Comparison of ENCODE assay signal across 14 cellular contexts in the genomic region with DNA sequence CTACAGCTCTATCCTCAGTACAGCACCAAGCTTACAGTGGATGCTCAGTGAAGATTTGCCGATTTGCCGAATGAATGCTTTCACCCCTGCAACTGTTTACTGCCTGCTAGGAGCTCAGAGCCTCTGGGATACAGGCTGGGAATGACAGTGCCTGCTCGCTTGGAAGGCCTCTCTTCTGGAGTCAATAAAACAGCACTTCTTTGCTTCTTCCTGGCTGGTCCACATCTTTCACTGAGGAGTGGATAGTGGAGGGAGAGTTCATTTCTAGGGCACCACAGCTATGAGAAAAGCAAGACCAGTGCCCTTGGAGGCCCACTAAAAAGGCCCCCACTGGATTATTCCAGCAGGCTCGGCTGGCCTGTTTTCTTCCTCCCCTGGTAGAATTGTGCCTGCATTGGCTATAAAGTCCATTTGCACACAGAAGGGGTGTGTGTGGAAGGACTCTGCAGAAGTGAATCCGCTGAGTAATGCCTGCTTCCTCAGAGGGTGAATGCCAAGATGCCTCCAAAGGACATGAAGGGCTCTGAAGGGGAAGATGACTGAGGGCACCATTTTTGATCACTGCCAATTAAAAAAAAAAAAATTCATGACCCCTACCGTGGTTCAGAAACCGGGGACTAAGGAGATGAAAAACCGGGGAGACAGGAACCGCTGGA. TPM values are rescaled to one million over a fixed set of nuclear protein-coding genes. Genes with fewer than 3 reads are reported as not detected.
DNase-seq lines count a peak whose midpoint lies in the region; ATAC-seq, FAIRE-seq and TF ChIP-seq lines count a peak whose summit lies in the region.
"Had no signal": no experiment of that assay in that cellular context is flagged by ENCODE, and none has a peak within 500 bp of the region (broad histone marks: within the 10 kb centered on the region; RNA-seq: fewer than 3 reads in every experiment).

No MANE protein-coding gene starts in this region.

- H3K36me3 Mint-ChIP-seq in CD4-positive, CD25-positive, alpha-beta regulatory T cell: peaks cover 5% of the 10 kb centered on the region
- H3K36me3 Mint-ChIP-seq in brain (no peaks in the 10 kb centered on the region), nephron (ENCODE audit: low read depth) (no peaks in the 10 kb centered on the region)

- no peaks in the 10 kb centered on the region for H3K27me3 ChIP-seq in CD4-positive, CD25-positive, alpha-beta regulatory T cell (ENCODE audit: control insufficient read depth, insufficient read depth, low read length)

- H3K4me3 Mint-ChIP-seq in CD4-positive, CD25-positive, alpha-beta regulatory T cell: peak overlapping the region in 3 of 4 donors; percentile 16 to 83 (median 51)
- peak overlapping the region in 4 of 5 experiments; percentile 36 to 85 (median 67) for H3K4me3 Mint-ChIP-seq in brain
- peak overlapping the region; percentile 69 to 84 (median 78) for H3K4me3 Mint-ChIP-seq in nephron
- H3K4me3 Mint-ChIP-seq: activated T-helper 17 cell treated with anti-CD3 and anti-CD28 coated beads, Interleukin-2, amount 50 U/mL, for 72 hours had no signal

- peaks cover 12% of the 10 kb centered on the region for H3K4me1 ChIP-seq in CD4-positive, CD25-positive, alpha-beta regulatory T cell (ENCODE audit: control insufficient read depth, insufficient read depth, low read length, poor library complexity, severe bottlenecking)
- peaks cover 0 to 6% of the 10 kb centered on the region in 2 donors for H3K4me1 ChIP-seq in kidney (ENCODE audit: control insufficient read depth in 1 of 2, insufficient read depth in 1 of 2, low read depth in 1 of 2, low read length in 2 of 2)

- FAIRE-seq in kidney (lab: Jason Lieb, UNC) (no peak), RCC 7860 (lab: Jason Lieb, UNC) (no peak)

- peaks cover 17% of the 10 kb centered on the region for H3K27me3 Mint-ChIP-seq in CD4-positive, CD25-positive, alpha-beta regulatory T cell
- H3K27me3 Mint-ChIP-seq in brain (peaks cover 7% of the 10 kb centered on the region), nephron (ENCODE audit: low read depth) (peaks cover 7% of the 10 kb centered on the region)
- H3K27me3 Mint-ChIP-seq: activated T-helper 17 cell treated with anti-CD3 and anti-CD28 coated beads, Interleukin-2, amount 50 U/mL, for 72 hours had no signal

- peaks cover 4 to 16% (median 8%) of the 10 kb centered on the region in 4 donors for H3K4me1 Mint-ChIP-seq in CD4-positive, CD25-positive, alpha-beta regulatory T cell
- H3K4me1 Mint-ChIP-seq in brain (peaks cover 20% of the 10 kb centered on the region), nephron (peaks cover 12% of the 10 kb centered on the region)

- no peaks in the 10 kb centered on the region for H3K36me3 ChIP-seq in CD4-positive, CD25-positive, alpha-beta regulatory T cell (ENCODE audit: control insufficient read depth, insufficient read depth, low read length)
- H3K36me3 ChIP-seq in kidney (ENCODE audit: control insufficient read depth in 1 of 2, insufficient read depth in 2 of 2, low read length in 2 of 2): no peaks in the 10 kb centered on the region

- H3K27ac Mint-ChIP-seq in CD4-positive, CD25-positive, alpha-beta regulatory T cell: no peak overlapping the region
- H3K27ac Mint-ChIP-seq in brain (peak overlapping the region in 4 of 5 experiments; percentile 64 to 82 (median 72)), nephron (peak overlapping the region; percentile 61 to 77 (median 71))
- H3K27ac Mint-ChIP-seq: activated T-helper 17 cell treated with anti-CD3 and anti-CD28 coated beads, Interleukin-2, amount 50 U/mL, for 72 hours had no signal

- DNase-seq in CD4-positive, CD25-positive, alpha-beta regulatory T cell: no peak
- DNase-seq in MV-4-11 (lab: John Stamatoyannopoulos, UW): peak; percentile 83
- DNase-seq in kidney: no peak
- DNase-seq in NCI-H1105 (lab: John Stamatoyannopoulos, UW): no peak
- no peak for DNase-seq in HPDE6-E6E7 (ENCODE audit: extremely low spot score)
- no peak for DNase-seq in RCC 7860 (ENCODE audit: low spot score)
- DNase-seq: IMR-90, mammary epithelial cell, NCI-H1417, NCI-H510A treated with DMSO at 0.1 percent for 48 hours had no signal

- intact Hi-C loops in kidney (cut with DNase I): no loop called here

- H3K9me3 ChIP-seq in CD4-positive, CD25-positive, alpha-beta regulatory T cell (ENCODE audit: control insufficient read depth in 2 of 2, low read length in 2 of 2): no peaks in the 10 kb centered on the region
- no peaks in the 10 kb centered on the region for H3K9me3 ChIP-seq in kidney (ENCODE audit: control insufficient read depth in 1 of 2, low read length in 2 of 2)

- H3K4me3 ChIP-seq in CD4-positive, CD25-positive, alpha-beta regulatory T cell (ENCODE audit: low read depth, low read length): no peak overlapping the region
- no peak overlapping the region for H3K4me3 ChIP-seq in kidney (ENCODE audit: low read length in 2 of 2)

- no peak overlapping the region for H3K9ac ChIP-seq in kidney (ENCODE audit: low read length in 2 of 2)

- H3K27ac ChIP-seq in CD4-positive, CD25-positive, alpha-beta regulatory T cell (ENCODE audit: insufficient read depth, low read length, poor library complexity, severe bottlenecking): no peak overlapping the region
- no peak overlapping the region for H3K27ac ChIP-seq in kidney (ENCODE audit: low read depth in 2 of 2, low read length in 2 of 2)
- H3K27ac ChIP-seq: RWPE1 had no signal

- no peak for ATAC-seq in CD4-positive, CD25-positive, alpha-beta regulatory T cell (ENCODE audit: low read depth in 2 of 2)
- ATAC-seq: activated T-helper 17 cell treated with anti-CD3 and anti-CD28 coated beads, Interleukin-2, amount 50 U/mL, for 72 hours had no signal

- H3K9me3 Mint-ChIP-seq in CD4-positive, CD25-positive, alpha-beta regulatory T cell: peaks cover 0 to 2% (median 0%) of the 10 kb centered on the region in 7 donors
- no peaks in the 10 kb centered on the region for H3K9me3 Mint-ChIP-seq in brain
- H3K9me3 Mint-ChIP-seq in nephron: no peaks in the 10 kb centered on the region
- H3K9me3 Mint-ChIP-seq: activated T-helper 17 cell treated with anti-CD3 and anti-CD28 coated beads, Interleukin-2, amount 50 U/mL, for 72 hours had no signal

- no peak for TF ChIP-seq CTCF in brain (conservative IDR thresholded peaks at IDR 0.05)
- TF ChIP-seq CTCF in nephron (IDR thresholded peaks at IDR 0.05; ENCODE audit: unreplicated experiment in 3 of 3): no peak
- TF ChIP-seq CTCF in kidney (IDR thresholded peaks at IDR 0.05; ENCODE audit: borderline replicate concordance, extremely low read depth, insufficient read depth): no peak

RNA-seq across cellular contexts. Expression of gene USP7, which starts 3.2 kb away (rescaled TPM):
- total RNA-seq in CD4-positive, CD25-positive, alpha-beta regulatory T cell: 296 TPM
- polyA plus RNA-seq in CD4-positive, CD25-positive, alpha-beta regulatory T cell: 1 to 10 TPM; 6.8 to 9.1 (median 7.0) TPM
- 63.5 TPM for polyA plus RNA-seq in brain (ENCODE audit: insufficient read depth, low read depth, low replicate concordance)
- 92.0 TPM for total RNA-seq in kidney
- polyA plus RNA-seq in kidney (ENCODE audit: insufficient read depth, low read depth, low replicate concordance): 26.7 TPM

Comparison
In these comparisons a context has a peak if more than half of its experiments do, and no peak if none do; other contexts are left out.
1. H3K27ac Mint-ChIP-seq: peak in brain (4 of 5) and nephron (3 of 3); none in CD4-positive, CD25-positive, alpha-beta regulatory T cell (0 of 3).
2. Peak in every context shown above with its lines, with median percentiles within 50 percentile points of each other: H3K4me3 Mint-ChIP-seq.